ENCODE assay signal across 12 cellular contexts in the genomic region with DNA sequence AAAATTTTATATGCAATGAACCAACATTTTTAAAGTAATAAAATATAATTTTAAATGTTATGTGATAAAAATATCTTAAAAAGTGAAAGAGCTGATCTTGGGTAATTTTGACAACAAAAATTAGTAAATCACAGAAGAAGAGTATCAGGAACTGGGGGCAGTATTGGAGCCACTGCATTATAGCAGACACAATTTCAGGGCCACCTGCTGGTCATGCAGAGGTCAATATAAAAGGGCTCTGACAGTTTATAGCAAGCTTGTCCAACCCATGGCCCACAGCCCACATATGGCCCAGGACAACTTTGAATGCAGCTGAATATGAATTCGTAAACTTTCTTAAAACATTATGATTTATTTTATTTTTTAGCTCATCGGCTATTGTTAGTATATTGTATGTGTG. TPM values are rescaled to one million over a fixed set of nuclear protein-coding genes. Genes with fewer than 3 reads are reported as not detected.
DNase-seq lines count a peak whose midpoint lies in the region; ATAC-seq and TF ChIP-seq lines count a peak whose summit lies in the region.
"Had no signal": no experiment of that assay in that cellular context is flagged by ENCODE, and none has a peak within 500 bp of the region (broad histone marks: within the 10 kb centered on the region; RNA-seq: fewer than 3 reads in every experiment).

No MANE protein-coding gene starts in this region.

- H3K4me1 ChIP-seq in MM.1S (ENCODE audit: low read length) (no peaks in the 10 kb centered on the region), esophagus muscularis mucosa (no peaks in the 10 kb centered on the region)

- H3K4me3 ChIP-seq in MM.1S (ENCODE audit: low read length) = no peak overlapping the region
- no peak overlapping the region for H3K4me3 ChIP-seq in epithelial cell of proximal tubule (ENCODE audit: low read depth, low read length)
- no peak overlapping the region for H3K4me3 ChIP-seq in esophagus muscularis mucosa
- no peak overlapping the region for H3K4me3 ChIP-seq in coronary artery

- H3K36me3 ChIP-seq in MM.1S (replicated peaks; ENCODE audit: insufficient read depth, low read length) (no peaks in the 10 kb centered on the region), esophagus muscularis mucosa (no peaks in the 10 kb centered on the region)

- no peaks in the 10 kb centered on the region for H3K9me3 ChIP-seq in MM.1S (replicated peaks; ENCODE audit: insufficient read depth, low read length)
- H3K9me3 ChIP-seq in esophagus muscularis mucosa = no peaks in the 10 kb centered on the region

- H3K27ac ChIP-seq in MM.1S (ENCODE audit: low read length) = no peak overlapping the region
- H3K27ac ChIP-seq in esophagus muscularis mucosa (replicated peaks in 1 of 4) = no peak overlapping the region
- H3K27ac ChIP-seq in coronary artery = no peak overlapping the region

- H3K4me2 ChIP-seq in MM.1S (ENCODE audit: low read depth, low read length) = no peak overlapping the region

- TF ChIP-seq CTCF in GM10248 (IDR thresholded peaks at IDR 0.05; ENCODE audit: control extremely low read depth, extremely low read depth, low read depth, missing control alignments) = peak; percentile 44
- TF ChIP-seq CTCF in GM20000 (IDR thresholded peaks at IDR 0.05; ENCODE audit: extremely low read depth, missing control alignments) = no peak
- TF ChIP-seq CTCF in MM.1S (IDR thresholded peaks at IDR 0.05; ENCODE audit: low read length) = peak; percentile 38
- TF ChIP-seq CTCF in epithelial cell of proximal tubule (conservative IDR thresholded peaks at IDR 0.05; ENCODE audit: low read depth, low read length) = peak; percentile 38
- no peak for TF ChIP-seq CTCF in esophagus muscularis mucosa (IDR thresholded peaks at IDR 0.05)
- TF ChIP-seq CTCF in coronary artery (IDR thresholded peaks at IDR 0.05) = no peak

- ATAC-seq in HG02938 (IDR thresholded peaks at IDR 0.05; ENCODE audit: unreplicated experiment) = no peak
- ATAC-seq: left cardiac atrium had no signal

- no peak overlapping the region for H3K9ac ChIP-seq in MM.1S (ENCODE audit: low read length)

- DNase-seq in GM10248 (ENCODE audit: extremely low spot score) (peak; percentile 31), GM20000 (ENCODE audit: low spot score) (peak; percentile 36), MM.1S (peak; percentile 33), epithelial cell of proximal tubule (ENCODE audit: low read depth) (no peak), KG1 (lab: John Stamatoyannopoulos, UW) (no peak), esophagus muscularis mucosa (ENCODE audit: extremely low spot score) (no peak), coronary artery (ENCODE audit: low spot score) (no peak)
- DNase-seq: central memory CD4-positive, alpha-beta T cell; left cardiac atrium; occipital lobe; Right ventricle myocardium superior had no signal

- no peaks in the 10 kb centered on the region for H3K27me3 ChIP-seq in MM.1S (replicated peaks; ENCODE audit: insufficient read depth, low read length)
- H3K27me3 ChIP-seq in esophagus muscularis mucosa = peaks cover 0 to 15% (median 0%) of the 10 kb centered on the region in 4 donors

- no peak overlapping the region for H2AFZ ChIP-seq in MM.1S (ENCODE audit: low read length)

- H3F3A ChIP-seq in MM.1S (ENCODE audit: insufficient read depth, low read length) = no peaks in the 10 kb centered on the region

- TF ChIP-seq EP300 in esophagus muscularis mucosa (IDR thresholded peaks at IDR 0.05) = no peak

- CTCF ChIA-PET in GM10248 (lab: Yijun Ruan, JAX) = interaction anchor here (0.6 to 4.7 kb wide), 24 partner anchors 8 to 391 kb away, joined by 3 to 63 read pairs (median 4); no protein-coding TSS in a partner anchor

- H3K79me2 ChIP-seq in MM.1S (ENCODE audit: low read length) = no peaks in the 10 kb centered on the region

- TF ChIP-seq POLR2A in esophagus muscularis mucosa (IDR thresholded peaks at IDR 0.05; ENCODE audit: low read depth) = no peak

- intact Hi-C loops in esophagus muscularis mucosa (cut with DNase I) = no loop called here

- WGBS in esophagus muscularis mucosa = 70% methylated on average over 2 of the region's 2 CpGs

- no peaks in the 10 kb centered on the region for H4K20me1 ChIP-seq in MM.1S (ENCODE audit: insufficient read depth, low read length)

- POLR2A ChIA-PET in GM10248 (lab: Yijun Ruan, JAX) = no interaction called here

- H3K9me2 ChIP-seq in MM.1S (replicated peaks; ENCODE audit: insufficient read depth, low read length) = no peaks in the 10 kb centered on the region

RNA-seq across cellular contexts. Expression of gene LEF1, which starts 13.0 kb away (rescaled TPM):
- 1.2 and 4.2 TPM in 2 replicates for total RNA-seq in epithelial cell of proximal tubule
- total RNA-seq in esophagus muscularis mucosa = 1 to 10 TPM in 2 of 4 donors, under 1 TPM in 2; 0.42 to 3.6 (median 1.9) TPM

Comparison
In these comparisons a context has a peak if more than half of its experiments do, and no peak if none do; other contexts are left out.
1. DNase-seq: peak in GM10248 (single experiment), GM20000 (single experiment) and MM.1S (single experiment); none in epithelial cell of proximal tubule (single experiment), KG1 (single experiment), esophagus muscularis mucosa (single experiment) and coronary artery (single experiment).
2. CTCF ChIP-seq: peak in GM10248 (single experiment), MM.1S (single experiment) and epithelial cell of proximal tubule (single experiment); none in GM20000 (single experiment), esophagus muscularis mucosa (0 of 3) and coronary artery (single experiment).